1 cellular context compared by ENCODE assay signal in the genomic region with DNA sequence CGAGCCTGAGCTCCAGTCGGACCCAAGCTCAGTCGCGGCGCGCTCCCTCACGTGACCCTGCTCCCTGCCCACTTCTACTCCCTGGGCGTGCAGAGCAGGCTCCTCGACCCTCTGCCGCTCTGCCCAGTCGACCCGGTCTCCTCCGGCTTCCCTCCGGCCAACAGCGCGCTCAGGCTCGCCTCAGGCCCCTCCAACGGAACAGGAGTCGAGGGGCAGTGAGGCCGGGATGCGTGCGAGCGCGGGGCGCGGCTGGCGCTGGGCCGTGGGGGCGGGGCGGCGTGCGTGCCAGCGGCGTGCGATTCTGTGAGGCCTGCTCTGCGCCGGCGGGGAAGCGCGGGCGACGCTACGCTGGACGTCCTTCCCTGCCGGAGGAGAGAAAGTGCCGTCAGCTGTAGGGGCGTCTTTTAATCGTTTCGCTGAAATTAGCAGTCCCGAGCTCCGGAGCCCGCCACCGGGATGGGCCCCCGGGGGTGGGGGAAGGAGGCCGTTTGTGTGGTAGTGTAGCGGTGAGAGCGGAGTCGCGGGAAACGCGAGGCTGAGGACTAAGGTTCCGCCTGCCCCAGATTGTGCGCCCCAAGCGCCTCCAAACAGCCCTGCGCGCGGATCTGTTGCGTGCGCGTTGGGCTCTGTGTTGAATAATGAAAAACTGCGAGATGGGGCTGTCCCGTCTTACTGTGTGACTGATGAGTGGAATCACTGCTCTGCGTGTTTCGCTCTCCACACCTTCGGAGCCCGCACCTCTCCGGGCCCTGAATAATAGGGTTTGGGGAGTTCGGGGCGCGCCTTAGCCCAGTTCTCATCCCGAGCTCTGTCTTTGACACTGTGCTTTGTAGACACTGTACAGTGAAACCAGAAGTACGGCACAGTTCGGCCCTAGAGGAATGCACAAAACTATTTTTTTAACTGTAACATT.
TF ChIP-seq lines count a peak whose summit lies in the region.

ACBD6 (minus strand) TSS at position 217 of the 913 bp plus-strand sequence. CDS start 311 bp downstream, outside the sequence.

TF ChIP-seq in HepG2, 621 proteins besides CTCF, POLR2A, EP300 and RAD21 (continues in another document):
- TF ChIP-seq ZNF710 (CRISPR knock-in tag; IDR thresholded peaks at IDR 0.05; ENCODE audit: borderline replicate concordance) (peak; percentile 7), PCBP2 (optimal IDR thresholded peaks at IDR 0.05; ENCODE audit: low read depth, low read length, poor library complexity, severe bottlenecking) (no peak), TAF15 (IDR thresholded peaks at IDR 0.05; ENCODE audit: low read depth, low read length, poor library complexity, severe bottlenecking) (no peak), KAT8 (CRISPR knock-in tag; IDR thresholded peaks at IDR 0.05) (peak; percentile 76), ZFP36L1 (CRISPR knock-in tag; IDR thresholded peaks at IDR 0.05) (peak; percentile 91; the same call in 1 of the 2 replicates), HNF4G (IDR thresholded peaks at IDR 0.05; ENCODE audit: borderline replicate concordance, low read depth, low read length) (no peak), HNF4G (CRISPR knock-in tag; IDR thresholded peaks at IDR 0.05; ENCODE audit: borderline replicate concordance, low read depth) (no peak; the same call in 1 of the 2 replicates), BORCS8-MEF2B (CRISPR knock-in tag; IDR thresholded peaks at IDR 0.05) (peak; percentile 98), JARID2 (CRISPR knock-in tag; IDR thresholded peaks at IDR 0.05; ENCODE audit: insufficient replicate concordance) (no peak), ZNF274 (CRISPR knock-in tag; IDR thresholded peaks at IDR 0.05) (0 out of 2 replicates have a peak, but pooled peaks have one; percentile 19), FOXO1 (CRISPR knock-in tag; IDR thresholded peaks at IDR 0.05) (no peak), CBX2 (IDR thresholded peaks at IDR 0.05; ENCODE audit: low read depth, low read length) (no peak), CBX2 (CRISPR knock-in tag; IDR thresholded peaks at IDR 0.05; ENCODE audit: low read depth) (0 out of 2 replicates have a peak, but pooled peaks have one; percentile 16), TBP (CRISPR knock-in tag; IDR thresholded peaks at IDR 0.05) (0 out of 2 replicates have a peak, but pooled peaks have one; percentile 38), ZSCAN20 (CRISPR knock-in tag; IDR thresholded peaks at IDR 0.05; ENCODE audit: borderline replicate concordance) (peak; percentile 95), ZNF883 (CRISPR knock-in tag; IDR thresholded peaks at IDR 0.05; ENCODE audit: not compliant biosample characterization) (peak; percentile 80), PAX8 (CRISPR knock-in tag; IDR thresholded peaks at IDR 0.05; ENCODE audit: borderline replicate concordance) (peak; percentile 98; the same call in 1 of the 2 replicates), TAF1 (CRISPR knock-in tag; IDR thresholded peaks at IDR 0.05) (peak; percentile 91), ZNF225 (CRISPR knock-in tag; IDR thresholded peaks at IDR 0.05) (peak; percentile 79; the same call in 1 of the 2 replicates), NFE2L1 (CRISPR knock-in tag; IDR thresholded peaks at IDR 0.05; ENCODE audit: borderline replicate concordance) (no peak), AGO2 (optimal IDR thresholded peaks at IDR 0.05; ENCODE audit: low read depth, low read length) (peak; percentile 86), GABPB1 (CRISPR knock-in tag; IDR thresholded peaks at IDR 0.05) (peak; percentile 89), RERE (CRISPR knock-in tag; IDR thresholded peaks at IDR 0.05; ENCODE audit: low read depth) (no peak), ZNF777 (CRISPR knock-in tag; IDR thresholded peaks at IDR 0.05) (peak; percentile 52), THYN1 (CRISPR knock-in tag; IDR thresholded peaks at IDR 0.05; ENCODE audit: borderline replicate concordance, low read depth) (no peak), ARID2 (CRISPR knock-in tag; IDR thresholded peaks at IDR 0.05; ENCODE audit: borderline replicate concordance) (0 out of 2 replicates have a peak, but pooled peaks have one; percentile 33), ZMYM4 (CRISPR knock-in tag; IDR thresholded peaks at IDR 0.05) (peak; percentile 96), TOPORS (CRISPR knock-in tag; IDR thresholded peaks at IDR 0.05) (peak; percentile 98; the same call in 1 of the 2 replicates), ZNF720 (CRISPR knock-in tag; IDR thresholded peaks at IDR 0.05) (no peak), ZNF772 (CRISPR knock-in tag; IDR thresholded peaks at IDR 0.05) (no peak; the same call in none of the 2 replicates), AKAP8 (CRISPR knock-in tag; IDR thresholded peaks at IDR 0.05) (no peak), IKZF5 (CRISPR knock-in tag; IDR thresholded peaks at IDR 0.05) (peak; percentile 89), MEF2D (CRISPR knock-in tag; IDR thresholded peaks at IDR 0.05) (peak; percentile 47; the same call in 1 of the 2 replicates), ZNF3 (CRISPR knock-in tag; IDR thresholded peaks at IDR 0.05) (peak; percentile 50; the same call in 1 of the 2 replicates), HNF4A (CRISPR knock-in tag; IDR thresholded peaks at IDR 0.05) (0 out of 2 replicates have a peak, but pooled peaks have one; percentile 9), ZNF446 (CRISPR knock-in tag; IDR thresholded peaks at IDR 0.05) (peak; percentile 98), MED8 (CRISPR knock-in tag; IDR thresholded peaks at IDR 0.05; ENCODE audit: insufficient replicate concordance) (peak; percentile 83), DDIT3 (CRISPR knock-in tag; IDR thresholded peaks at IDR 0.05) (no peak), E2F2 (CRISPR knock-in tag; IDR thresholded peaks at IDR 0.05; ENCODE audit: borderline replicate concordance) (peak; percentile 93; the same call in 1 of the 2 replicates), ZNF589 (CRISPR knock-in tag; conservative IDR thresholded peaks at IDR 0.05) (peak; percentile 98)
- TF ChIP-seq, protein P1, sequence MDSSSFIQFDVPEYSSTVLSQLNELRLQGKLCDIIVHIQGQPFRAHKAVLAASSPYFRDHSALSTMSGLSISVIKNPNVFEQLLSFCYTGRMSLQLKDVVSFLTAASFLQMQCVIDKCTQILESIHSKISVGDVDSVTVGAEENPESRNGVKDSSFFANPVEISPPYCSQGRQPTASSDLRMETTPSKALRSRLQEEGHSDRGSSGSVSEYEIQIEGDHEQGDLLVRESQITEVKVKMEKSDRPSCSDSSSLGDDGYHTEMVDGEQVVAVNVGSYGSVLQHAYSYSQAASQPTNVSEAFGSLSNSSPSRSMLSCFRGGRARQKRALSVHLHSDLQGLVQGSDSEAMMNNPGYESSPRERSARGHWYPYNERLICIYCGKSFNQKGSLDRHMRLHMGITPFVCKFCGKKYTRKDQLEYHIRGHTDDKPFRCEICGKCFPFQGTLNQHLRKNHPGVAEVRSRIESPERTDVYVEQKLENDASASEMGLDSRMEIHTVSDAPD (CRISPR knock-in tag; IDR thresholded peaks at IDR 0.05), result peak; percentile 79; the same call in 1 of the 2 replicates
- TF ChIP-seq, protein P2, sequence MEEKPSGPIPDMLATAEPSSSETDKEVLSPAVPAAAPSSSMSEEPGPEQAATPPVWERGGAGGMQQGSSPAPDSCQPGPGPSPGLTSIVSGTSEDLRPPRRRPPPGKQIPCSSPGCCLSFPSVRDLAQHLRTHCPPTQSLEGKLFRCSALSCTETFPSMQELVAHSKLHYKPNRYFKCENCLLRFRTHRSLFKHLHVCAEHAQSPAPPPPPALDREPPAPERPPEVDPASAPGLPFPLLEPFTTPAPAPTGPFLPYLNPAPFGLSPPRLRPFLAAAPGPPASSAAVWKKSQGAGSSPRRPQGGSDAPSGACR (CRISPR knock-in tag; IDR thresholded peaks at IDR 0.05), result no peak
- TF ChIP-seq, protein P3, sequence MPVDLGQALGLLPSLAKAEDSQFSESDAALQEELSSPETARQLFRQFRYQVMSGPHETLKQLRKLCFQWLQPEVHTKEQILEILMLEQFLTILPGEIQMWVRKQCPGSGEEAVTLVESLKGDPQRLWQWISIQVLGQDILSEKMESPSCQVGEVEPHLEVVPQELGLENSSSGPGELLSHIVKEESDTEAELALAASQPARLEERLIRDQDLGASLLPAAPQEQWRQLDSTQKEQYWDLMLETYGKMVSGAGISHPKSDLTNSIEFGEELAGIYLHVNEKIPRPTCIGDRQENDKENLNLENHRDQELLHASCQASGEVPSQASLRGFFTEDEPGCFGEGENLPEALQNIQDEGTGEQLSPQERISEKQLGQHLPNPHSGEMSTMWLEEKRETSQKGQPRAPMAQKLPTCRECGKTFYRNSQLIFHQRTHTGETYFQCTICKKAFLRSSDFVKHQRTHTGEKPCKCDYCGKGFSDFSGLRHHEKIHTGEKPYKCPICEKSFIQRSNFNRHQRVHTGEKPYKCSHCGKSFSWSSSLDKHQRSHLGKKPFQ (CRISPR knock-in tag; IDR thresholded peaks at IDR 0.05; ENCODE audit: insufficient replicate concordance), result peak; percentile 97
- TF ChIP-seq, protein P4, sequence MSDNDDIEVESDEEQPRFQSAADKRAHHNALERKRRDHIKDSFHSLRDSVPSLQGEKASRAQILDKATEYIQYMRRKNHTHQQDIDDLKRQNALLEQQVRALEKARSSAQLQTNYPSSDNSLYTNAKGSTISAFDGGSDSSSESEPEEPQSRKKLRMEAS (IDR thresholded peaks at IDR 0.05), result peak; percentile 97
- TF ChIP-seq, protein P5, sequence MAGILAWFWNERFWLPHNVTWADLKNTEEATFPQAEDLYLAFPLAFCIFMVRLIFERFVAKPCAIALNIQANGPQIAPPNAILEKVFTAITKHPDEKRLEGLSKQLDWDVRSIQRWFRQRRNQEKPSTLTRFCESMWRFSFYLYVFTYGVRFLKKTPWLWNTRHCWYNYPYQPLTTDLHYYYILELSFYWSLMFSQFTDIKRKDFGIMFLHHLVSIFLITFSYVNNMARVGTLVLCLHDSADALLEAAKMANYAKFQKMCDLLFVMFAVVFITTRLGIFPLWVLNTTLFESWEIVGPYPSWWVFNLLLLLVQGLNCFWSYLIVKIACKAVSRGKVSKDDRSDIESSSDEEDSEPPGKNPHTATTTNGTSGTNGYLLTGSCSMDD (CRISPR knock-in tag; IDR thresholded peaks at IDR 0.05), result peak; percentile 42
